Comparison of ENCODE assay signal across 8 cellular contexts in genomic region chr15:69414702-69415161, GRCh38. TPM values are rescaled to one million over a fixed set of nuclear protein-coding genes. Genes with fewer than 3 reads are reported as not detected.
DNase-seq lines count a peak whose midpoint lies in the region; ATAC-seq and TF ChIP-seq lines count a peak whose summit lies in the region.

No MANE protein-coding gene starts in this region.

- H3K36me3 ChIP-seq in HCT116 (ENCODE audit: control insufficient read depth in 1 of 2, insufficient read depth in 2 of 2, low read length in 2 of 2): peaks cover 15 to 25% of the 10 kb centered on the region in 2 experiments; a peak in 3 of 4 replicates

- BruUV-seq in HCT116 (replicated peaks; lab: Mats Ljungman, UMichigan): no TSS peak

- TF ChIP-seq CTCF in HCT116 (IDR thresholded peaks at IDR 0.05 in 2 of 3, conservative IDR thresholded peaks at IDR 0.05 in 1 of 3; ENCODE audit: borderline replicate concordance in 1 of 3, insufficient read depth in 1 of 3, low read depth in 2 of 3, low read length in 2 of 3): no peak
- no peak for TF ChIP-seq CTCF in progenitor cell of endocrine pancreas (IDR thresholded peaks at IDR 0.05; ENCODE audit: unreplicated experiment)

- POLR2A ChIA-PET in HCT116 (lab: Charles Lee): interaction anchor here (1.0 to 1.6 kb wide), 3 partner anchors 9 to 38 kb away, joined by 3 to 5 read pairs (median 4); partner anchors contain the start of gene RPLP1

- CTCF ChIA-PET in HCT116 (lab: Charles Lee): interaction anchor here (1.0 to 1.5 kb wide), 2 partner anchors 20 to 356 kb away, joined by 4 read pairs; no protein-coding TSS in a partner anchor

- peaks cover 60% of the 10 kb centered on the region for H3K79me2 ChIP-seq in HCT116 (ENCODE audit: insufficient read depth, low read length)

- no peaks in the 10 kb centered on the region for H3K9me3 Mint-ChIP-seq in progenitor cell of endocrine pancreas (ENCODE audit: low read depth)

- H3K27me3 Mint-ChIP-seq in progenitor cell of endocrine pancreas: peaks cover 5% of the 10 kb centered on the region

- intact Hi-C loops in HCT116 (cut with micrococcal nuclease): no loop called here
- intact Hi-C loops in Right ventricle myocardium superior (cut with DNase I): no loop called here

- RAD21 ChIA-PET in HCT116 (lab: Charles Lee; ENCODE audit: low non-redundant PET in 1 of 2, low total read pairs in 2 of 2, uncharacterized antibody in 2 of 2, unreplicated experiment in 2 of 2): interaction anchor here in 1 of 2 experiments (0.6 kb wide), 1 partner anchor 383 kb away, joined by 3 read pairs; no protein-coding TSS in a partner anchor

- no peak for TF ChIP-seq POLR2A in HCT116 (IDR thresholded peaks at IDR 0.05; ENCODE audit: borderline replicate concordance, extremely low read depth, insufficient read depth, insufficient read length)

- no peaks in the 10 kb centered on the region for H3K9me2 ChIP-seq in HCT116 (ENCODE audit: insufficient read depth)

- no peaks in the 10 kb centered on the region; the same call in 1 of the 2 replicates for H4K20me1 ChIP-seq in HCT116 (ENCODE audit: insufficient read depth)

- peaks cover 8% of the 10 kb centered on the region for H3K4me1 Mint-ChIP-seq in progenitor cell of endocrine pancreas (ENCODE audit: low read depth)

- TF ChIP-seq RAD21 in HCT116 (IDR thresholded peaks at IDR 0.05; ENCODE audit: low read depth): no peak

- H3K9ac ChIP-seq in HCT116 (ENCODE audit: low read length): peak overlapping the region; percentile 94

- peaks cover 11% of the 10 kb centered on the region for H3K36me3 Mint-ChIP-seq in progenitor cell of endocrine pancreas (ENCODE audit: insufficient read depth)

- no peaks in the 10 kb centered on the region for H3K27me3 ChIP-seq in HCT116 (ENCODE audit: insufficient read depth, low read length)

- H3K4me3 Mint-ChIP-seq in progenitor cell of endocrine pancreas (ENCODE audit: low read depth): peak overlapping the region; percentile 83

- H3K4me1 ChIP-seq in HCT116 (ENCODE audit: control insufficient read depth in 1 of 2, insufficient read depth in 2 of 2, low read length in 2 of 2): peaks cover 0 to 26% of the 10 kb centered on the region in 2 experiments; a peak in 3 of 4 replicates

- DNase-seq in activated effector memory CD4-positive, alpha-beta T cell treated with anti-CD3 and anti-CD28 coated beads, Interleukin-2, amount 50 U/mL, for 16 hours: peak; percentile 66
- no peak for DNase-seq in activated effector memory CD4-positive, alpha-beta T cell treated with Interleukin-2 at 50 U/mL for 16 hours
- DNase-seq in HCT116 (ENCODE audit: low read depth, low spot score) (peak; percentile 4), LoVo (ENCODE audit: low spot score) (peak; percentile 75), Right ventricle myocardium superior (peak; percentile 46), progenitor cell of endocrine pancreas (ENCODE audit: low spot score, unreplicated experiment) (peak; percentile 24), NCI-H1436 (lab: John Stamatoyannopoulos, UW) (no peak)
- peak; percentile 44 to 52 for DNase-seq in activated T-cell treated with anti-CD3 and anti-CD28 coated beads, Interleukin-2, amount 50 U/mL, for 48 hours

- H3K9me3 ChIP-seq in HCT116 (ENCODE audit: control insufficient read depth in 1 of 2, insufficient read depth in 1 of 2, low read depth in 1 of 2, low read length in 2 of 2): no peaks in the 10 kb centered on the region

- H3K27ac ChIP-seq in HCT116 (ENCODE audit: low read depth, low read length): peak overlapping the region; percentile 83

- H3K4me3 ChIP-seq in HCT116 (replicated peaks in 1 of 2; ENCODE audit: low read depth in 1 of 2, low read length in 2 of 2): peak overlapping the region; percentile 89 to 92

- H3K4me2 ChIP-seq in HCT116 (ENCODE audit: low read length): peak overlapping the region; percentile 81

- peak; percentile 54 for ATAC-seq in HCT116
- peak; percentile 65 for ATAC-seq in Right ventricle myocardium superior (ENCODE audit: poor library complexity)

- H2AFZ ChIP-seq in HCT116 (ENCODE audit: low read depth, low read length, poor library complexity, severe bottlenecking): no peak overlapping the region

- H3K27ac Mint-ChIP-seq in progenitor cell of endocrine pancreas: peak overlapping the region; percentile 92

TF ChIP-seq in HCT116, 20 proteins besides CTCF, POLR2A, EP300 and RAD21:
- TF ChIP-seq ZNF274 (IDR thresholded peaks at IDR 0.05; ENCODE audit: low read depth, low read length) (no peak), ZFX (IDR thresholded peaks at IDR 0.05) (peak; percentile 67)

RNA-seq across cellular contexts. Expression of gene KIF23, which starts 0.6 kb away (rescaled TPM):
- 83.7 TPM for total RNA-seq in HCT116 (2021; ENCODE audit: unreplicated experiment)
- 62.8 and 80.8 TPM in 2 replicates for polyA plus RNA-seq in HCT116 (2012)
- total RNA-seq in Right ventricle myocardium superior: 0.70 TPM
- total RNA-seq in progenitor cell of endocrine pancreas: 26.5 and 28.4 TPM in 2 replicates

RNA-seq across cellular contexts. Expression of gene RPLP1, which starts 37.9 kb away (rescaled TPM):
- 3,138 TPM for total RNA-seq in HCT116 (2021; ENCODE audit: unreplicated experiment)
- polyA plus RNA-seq in HCT116 (2012): 3,494 and 5,245 TPM in 2 replicates
- total RNA-seq in Right ventricle myocardium superior: 1,108 TPM
- 1,112 and 1,115 TPM in 2 replicates for total RNA-seq in progenitor cell of endocrine pancreas

Comparison
In these comparisons a context has a peak if more than half of its experiments do, and no peak if none do; other contexts are left out.
1. DNase-seq: peak in activated effector memory CD4-positive, alpha-beta T cell treated with anti-CD3 and anti-CD28 coated beads, Interleukin-2, amount 50 U/mL, for 16 hours (single experiment), HCT116 (single experiment), LoVo (single experiment), activated T-cell treated with anti-CD3 and anti-CD28 coated beads, Interleukin-2, amount 50 U/mL, for 48 hours (2 of 2), Right ventricle myocardium superior (single experiment) and progenitor cell of endocrine pancreas (single experiment); none in activated effector memory CD4-positive, alpha-beta T cell treated with Interleukin-2 at 50 U/mL for 16 hours (single experiment) and NCI-H1436 (single experiment).
2. RNA of gene KIF23, which starts 0.6 kb away (total RNA-seq): 83.7 TPM in HCT116 (single experiment) and 26.5 to 28.4 TPM in progenitor cell of endocrine pancreas; 0.70 TPM in Right ventricle myocardium superior (single experiment); every median in the first group is over 10 times any median in the second.